ENCODE assay signal across 8 cellular contexts in the genomic region with DNA sequence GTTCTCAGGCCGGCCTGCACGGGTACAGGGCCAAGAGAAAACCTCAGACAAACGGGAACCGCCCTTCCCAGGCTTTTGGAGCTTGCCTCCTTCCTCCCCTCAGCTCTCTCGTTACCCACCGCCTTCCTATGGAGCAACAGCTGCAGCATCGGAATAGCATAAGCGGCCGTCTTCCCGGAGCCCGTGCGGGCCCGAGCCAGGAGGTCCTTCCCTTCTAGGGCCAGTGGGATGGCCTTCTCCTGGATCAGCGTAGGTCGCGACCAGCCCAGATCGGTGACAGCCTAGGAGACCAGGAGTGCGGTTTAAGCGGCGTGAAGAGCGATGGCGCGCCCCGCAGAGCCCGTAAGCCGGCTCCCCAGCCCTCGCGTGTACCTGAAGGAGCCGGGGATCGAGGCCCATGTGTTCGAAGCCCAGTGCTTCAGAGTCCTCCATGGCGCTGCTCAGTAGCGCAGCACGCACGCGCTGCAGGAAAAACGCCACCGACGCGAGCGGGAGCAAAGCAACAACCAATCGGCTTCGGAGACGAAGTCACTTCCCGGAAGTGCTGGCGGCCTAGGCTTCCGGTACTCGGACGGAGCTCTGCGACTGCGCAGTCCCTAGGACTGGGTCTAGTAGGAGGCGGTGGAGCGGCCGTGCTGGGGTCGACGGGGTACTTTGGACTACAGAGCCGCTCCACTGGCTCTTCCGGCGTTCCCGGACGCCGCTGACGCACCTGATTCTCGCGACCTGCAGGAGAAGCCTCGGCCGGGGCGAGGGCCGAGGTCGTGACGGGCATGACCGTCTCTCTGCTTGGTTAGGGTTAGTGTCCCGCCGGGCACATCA. TPM values are rescaled to one million over a fixed set of nuclear protein-coding genes. Genes with fewer than 3 reads are reported as not detected.
DNase-seq lines count a peak whose midpoint lies in the region; ATAC-seq and TF ChIP-seq lines count a peak whose summit lies in the region.

Gene DDX56, minus strand, starts transcription at position 445 of the 822 bp plus-strand sequence. Its CDS starts 13 bp downstream, at position 432.

- peaks cover 20% of the 10 kb centered on the region for H3K4me1 Mint-ChIP-seq in activated T-helper 17 cell treated with anti-CD3 and anti-CD28 coated beads, Interleukin-2, amount 50 U/mL, for 72 hours
- H3K4me1 Mint-ChIP-seq in natural killer cell, result peaks cover 31 to 36% of the 10 kb centered on the region in 2 donors

- H3K4me3 Mint-ChIP-seq in activated T-helper 17 cell treated with anti-CD3 and anti-CD28 coated beads, Interleukin-2, amount 50 U/mL, for 72 hours, result peak within 1 kb of the TSS; percentile 100
- peak within 1 kb of the TSS; percentile 96 for H3K4me3 Mint-ChIP-seq in natural killer cell

- DNase-seq in Daoy (ENCODE audit: low read depth) (peak; percentile 100), GOT3 (lab: John Stamatoyannopoulos, UW) (peak; percentile 78), LNCaP clone FGC (ENCODE audit: low read depth) (peak; percentile 84), RWPE1 (ENCODE audit: low spot score) (peak; percentile 96), fibroblast of peridontal ligament (ENCODE audit: extremely low read depth) (peak; percentile 92), natural killer cell (peak; percentile 85)
- peak; percentile 89 for DNase-seq in stimulated activated naive CD4-positive, alpha-beta T cell treated with Interleukin-2 at 50 U/mL for 16 hours (lab: John Stamatoyannopoulos, UW)

- H3K9me3 Mint-ChIP-seq in activated T-helper 17 cell treated with anti-CD3 and anti-CD28 coated beads, Interleukin-2, amount 50 U/mL, for 72 hours, result no peaks in the 10 kb centered on the region
- no peaks in the 10 kb centered on the region for H3K9me3 Mint-ChIP-seq in natural killer cell

- H3K36me3 Mint-ChIP-seq in activated T-helper 17 cell treated with anti-CD3 and anti-CD28 coated beads, Interleukin-2, amount 50 U/mL, for 72 hours (ENCODE audit: low read depth), result peaks cover 95% of the 10 kb centered on the region
- H3K36me3 Mint-ChIP-seq in natural killer cell, result no peaks in the 10 kb centered on the region

- H3K27ac ChIP-seq in RWPE1, result peak within 1 kb of the TSS; percentile 75

- CTCF ChIA-PET in RWPE1 (lab: Yijun Ruan, JAX), result interaction anchor here (1.0 kb wide), 1 partner anchor 8 kb away, joined by 4 read pairs; no protein-coding TSS in a partner anchor

- H3K27me3 Mint-ChIP-seq in activated T-helper 17 cell treated with anti-CD3 and anti-CD28 coated beads, Interleukin-2, amount 50 U/mL, for 72 hours, result no peaks in the 10 kb centered on the region
- no peaks in the 10 kb centered on the region for H3K27me3 Mint-ChIP-seq in natural killer cell (ENCODE audit: low read depth in 2 of 2)

- H3K4me3 ChIP-seq in LNCaP clone FGC (ENCODE audit: low read depth, low read length), result peak within 1 kb of the TSS; percentile 89

- ATAC-seq in activated T-helper 17 cell treated with anti-CD3 and anti-CD28 coated beads, Interleukin-2, amount 50 U/mL, for 72 hours (replicated peaks), result peak; percentile 98
- peak; percentile 95 for ATAC-seq in natural killer cell

- POLR2A ChIA-PET in RWPE1 (lab: Yijun Ruan, JAX; ENCODE audit: low non-redundant PET), result interaction anchor here (0.6 to 1.1 kb wide), 4 partner anchors 8 to 292 kb away, joined by 3 to 4 read pairs (median 3); no protein-coding TSS in a partner anchor

- H3K27ac Mint-ChIP-seq in activated T-helper 17 cell treated with anti-CD3 and anti-CD28 coated beads, Interleukin-2, amount 50 U/mL, for 72 hours, result peak within 1 kb of the TSS; percentile 100
- peak within 1 kb of the TSS; percentile 98 to 100 for H3K27ac Mint-ChIP-seq in natural killer cell

- no peak for TF ChIP-seq CTCF in LNCaP clone FGC (IDR thresholded peaks at IDR 0.05; ENCODE audit: control insufficient read depth, extremely low read depth, insufficient read depth)
- TF ChIP-seq CTCF in RWPE1 (conservative IDR thresholded peaks at IDR 0.05; ENCODE audit: low read depth), result no peak
- no peak for TF ChIP-seq CTCF in natural killer cell (IDR thresholded peaks at IDR 0.05)

- intact Hi-C loops in natural killer cell (cut with micrococcal nuclease), result loop anchor here (1.0 kb wide), 1 partner anchor 9 kb away; the partner anchor contains the start of gene TMED4

RNA-seq across cellular contexts. Expression of gene DDX56, which starts in this region (rescaled TPM):
- total RNA-seq in Daoy (2014; rRNA removed; shearing (Covaris generic)), result 238 and 246 TPM in 2 replicates
- total RNA-seq in activated T-helper 17 cell treated with anti-CD3 and anti-CD28 coated beads, Interleukin-2, amount 50 U/mL, for 72 hours, result 100 to 1,000 TPM in 1 of 2 donors, 10 to 100 TPM in 1; 80.2 to 110 TPM
- total RNA-seq in natural killer cell, result 10 to 100 TPM; 67.8 to 85.5 (median 84.5) TPM

Comparison
In these comparisons a context has a peak if more than half of its experiments do, and no peak if none do; other contexts are left out.
1. Peak in every context shown above with its lines: DNase-seq, ATAC-seq, H3K4me3 ChIP-seq and H3K27ac ChIP-seq.